23 cellular contexts compared by ENCODE assay signal in the genomic region with DNA sequence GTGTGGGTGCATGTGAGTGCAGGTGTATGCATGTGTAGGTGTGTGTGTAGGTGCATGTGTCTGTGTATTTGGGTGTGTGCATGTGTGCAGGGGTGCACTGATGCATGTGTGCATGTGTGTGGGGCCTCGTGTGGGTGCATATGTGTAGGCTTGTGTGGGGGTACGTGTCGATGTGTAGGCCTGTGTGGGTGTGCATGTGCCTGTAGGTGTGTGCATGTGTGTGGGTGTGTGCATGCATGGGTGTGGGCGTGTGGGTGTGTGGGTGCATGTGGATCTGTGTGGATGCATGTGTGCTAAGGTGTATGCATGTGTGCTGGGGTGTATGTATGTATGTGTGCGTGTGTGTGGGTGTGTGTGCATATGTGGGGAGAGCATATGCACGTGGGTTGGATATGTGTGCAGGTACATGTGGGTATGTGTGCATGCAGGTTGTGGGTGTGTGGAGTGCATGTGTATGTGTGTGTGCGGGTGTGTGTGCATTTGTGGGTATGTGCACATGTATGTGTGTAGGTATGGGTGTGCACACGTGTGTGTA.
DNase-seq lines count a peak whose midpoint lies in the region; TF ChIP-seq lines count a peak whose summit lies in the region.
"Had no signal": no experiment of that assay in that cellular context is flagged by ENCODE, and none has a peak within 500 bp of the region (broad histone marks: within the 10 kb centered on the region; RNA-seq: fewer than 3 reads in every experiment).

No MANE protein-coding gene starts in this region.

- no peaks in the 10 kb centered on the region for H3K9me3 Mint-ChIP-seq in progenitor cell of endocrine pancreas (ENCODE audit: low read depth)
- H3K9me3 Mint-ChIP-seq: activated B cell treated with CpG ODN at 0.5 μM for 24 hours; activated T-helper 17 cell treated with anti-CD3 and anti-CD28 coated beads, Interleukin-2, amount 50 U/mL, for 72 hours; stimulated activated memory B cell treated with anti-CD40 and anti-IgM and Interleukin-4, amounts not matched to agents 10 μg/mL and 1 μg/mL and 100 μg/mL, for 72 hours had no signal

- DNase-seq in progenitor cell of endocrine pancreas (ENCODE audit: low spot score, unreplicated experiment) (no peak), SIG-M5 (lab: John Stamatoyannopoulos, UW) (no peak), NCI-H2196 (lab: John Stamatoyannopoulos, UW; ENCODE audit: unreplicated experiment) (no peak), NAMALWA (ENCODE audit: low spot score) (no peak)
- no peak for DNase-seq in activated naive CD4-positive, alpha-beta T cell (lab: John Stamatoyannopoulos, UW)
- DNase-seq: ACHN; activated B cell treated with CpG ODN at 0.5 μM for 24 hours; activated CD4-positive, alpha-beta T cell treated with anti-CD3 and anti-CD28 coated beads, Interleukin-2, amount 50 U/mL, for 48 hours; activated CD8-positive, alpha-beta memory T cell treated with anti-CD3 and anti-CD28 coated beads, Interleukin-2, amount 50 U/mL, for 48 hours; Calu3; HFFc6; NCI-H1105 treated with DMSO at 0.1 percent for 48 hours; NCI-H2029 treated with DMSO at 0.1 percent for 48 hours; OCI-M1; stimulated activated CD4-positive, alpha-beta T cell treated with anti-CD3 and anti-CD28 coated beads, Interleukin-4, amount 100 ng/mL, for 1 hour; T-helper 9 cell had no signal

- no peak overlapping the region for H3K4me3 Mint-ChIP-seq in progenitor cell of endocrine pancreas (ENCODE audit: low read depth)
- H3K4me3 Mint-ChIP-seq: activated B cell treated with CpG ODN at 0.5 μM for 24 hours; activated T-helper 17 cell treated with anti-CD3 and anti-CD28 coated beads, Interleukin-2, amount 50 U/mL, for 72 hours; HFFc6; stimulated activated memory B cell treated with anti-CD40 and anti-IgM and Interleukin-4, amounts not matched to agents 10 μg/mL and 1 μg/mL and 100 μg/mL, for 72 hours had no signal

- H3K9me3 ChIP-seq in HEK293 (ENCODE audit: control insufficient read depth, insufficient read depth, low read depth, low read length) = no peaks in the 10 kb centered on the region
- H3K9me3 ChIP-seq: thoracic aorta had no signal

- H3K4me1 ChIP-seq in HEK293 (ENCODE audit: control insufficient read depth, insufficient read depth, low read length) = no peaks in the 10 kb centered on the region

- peaks cover 17% of the 10 kb centered on the region for H3K36me3 Mint-ChIP-seq in progenitor cell of endocrine pancreas (ENCODE audit: insufficient read depth)

- H3K27ac ChIP-seq in HEK293 (ENCODE audit: extremely low read depth, low read depth, low read length) = no peak overlapping the region
- peak overlapping the region; percentile 97 for H3K27ac ChIP-seq in cingulate gyrus (ENCODE audit: low read depth, low read length)
- H3K27ac ChIP-seq in layer of hippocampus (ENCODE audit: low read depth, low read length) = peak overlapping the region; percentile 98
- H3K27ac ChIP-seq: BLaER1 treated with 17β-estradiol and CSF1 and Interleukin-3, amounts not matched to agents 10 nM and 100 nM; thoracic aorta had no signal

- no peak for TF ChIP-seq CTCF in HEK293 (tag by site-specific recombination; IDR thresholded peaks at IDR 0.05)
- no peak for TF ChIP-seq CTCF in progenitor cell of endocrine pancreas (IDR thresholded peaks at IDR 0.05; ENCODE audit: unreplicated experiment)

- no peaks in the 10 kb centered on the region for H3K27me3 Mint-ChIP-seq in progenitor cell of endocrine pancreas
- H3K27me3 Mint-ChIP-seq: activated B cell treated with CpG ODN at 0.5 μM for 24 hours; activated T-helper 17 cell treated with anti-CD3 and anti-CD28 coated beads, Interleukin-2, amount 50 U/mL, for 72 hours; stimulated activated memory B cell treated with anti-CD40 and anti-IgM and Interleukin-4, amounts not matched to agents 10 μg/mL and 1 μg/mL and 100 μg/mL, for 72 hours had no signal

- POLR2A ChIA-PET in HEK293 (lab: Yijun Ruan, JAX) = no interaction called here

- H3K36me3 ChIP-seq in HEK293 (ENCODE audit: control insufficient read depth in 2 of 2, insufficient read depth in 1 of 2, low read length in 2 of 2) = peaks cover 0 to 3% of the 10 kb centered on the region in 2 experiments; a peak in 1 of 3 replicates

- H3K4me3 ChIP-seq in HEK293 (ENCODE audit: low read depth, low read length) = no peak overlapping the region
- H3K4me3 ChIP-seq: BLaER1 treated with 17β-estradiol and CSF1 and Interleukin-3, amounts not matched to agents 10 nM and 100 nM; thoracic aorta had no signal

- CTCF ChIA-PET in HEK293 (lab: Yijun Ruan, JAX) = no interaction called here

- H3K27me3 ChIP-seq in layer of hippocampus (ENCODE audit: control insufficient read depth, insufficient read depth, low read length) = no peaks in the 10 kb centered on the region
- H3K27me3 ChIP-seq: BLaER1 treated with 17β-estradiol and CSF1 and Interleukin-3, amounts not matched to agents 10 nM and 100 nM had no signal

- peaks cover 4% of the 10 kb centered on the region for H3K4me1 Mint-ChIP-seq in progenitor cell of endocrine pancreas (ENCODE audit: low read depth)
- H3K4me1 Mint-ChIP-seq: activated B cell treated with CpG ODN at 0.5 μM for 24 hours; stimulated activated memory B cell treated with anti-CD40 and anti-IgM and Interleukin-4, amounts not matched to agents 10 μg/mL and 1 μg/mL and 100 μg/mL, for 72 hours had no signal

- peak overlapping the region; percentile 73 for H3K27ac Mint-ChIP-seq in progenitor cell of endocrine pancreas
- H3K27ac Mint-ChIP-seq: activated B cell treated with CpG ODN at 0.5 μM for 24 hours; activated T-helper 17 cell treated with anti-CD3 and anti-CD28 coated beads, Interleukin-2, amount 50 U/mL, for 72 hours; HFFc6; stimulated activated memory B cell treated with anti-CD40 and anti-IgM and Interleukin-4, amounts not matched to agents 10 μg/mL and 1 μg/mL and 100 μg/mL, for 72 hours had no signal

TF ChIP-seq in HEK293, 187 proteins besides CTCF, POLR2A, EP300 and RAD21 (continues in another document):
- TF ChIP-seq, protein P1, sequence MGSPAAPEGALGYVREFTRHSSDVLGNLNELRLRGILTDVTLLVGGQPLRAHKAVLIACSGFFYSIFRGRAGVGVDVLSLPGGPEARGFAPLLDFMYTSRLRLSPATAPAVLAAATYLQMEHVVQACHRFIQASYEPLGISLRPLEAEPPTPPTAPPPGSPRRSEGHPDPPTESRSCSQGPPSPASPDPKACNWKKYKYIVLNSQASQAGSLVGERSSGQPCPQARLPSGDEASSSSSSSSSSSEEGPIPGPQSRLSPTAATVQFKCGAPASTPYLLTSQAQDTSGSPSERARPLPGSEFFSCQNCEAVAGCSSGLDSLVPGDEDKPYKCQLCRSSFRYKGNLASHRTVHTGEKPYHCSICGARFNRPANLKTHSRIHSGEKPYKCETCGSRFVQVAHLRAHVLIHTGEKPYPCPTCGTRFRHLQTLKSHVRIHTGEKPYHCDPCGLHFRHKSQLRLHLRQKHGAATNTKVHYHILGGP (tag by site-specific recombination; IDR thresholded peaks at IDR 0.05) = no peak
- TF ChIP-seq ZFP3 (tag by site-specific recombination; IDR thresholded peaks at IDR 0.05; ENCODE audit: low read depth) (no peak), ZFHX2 (tag by site-specific recombination; conservative IDR thresholded peaks at IDR 0.05) (peak; percentile 98), ZNF776 (tag by site-specific recombination; IDR thresholded peaks at IDR 0.05; ENCODE audit: borderline replicate concordance) (no peak), EGR2 (tag by site-specific recombination; IDR thresholded peaks at IDR 0.05; ENCODE audit: low read depth) (peak; percentile 98)
- TF ChIP-seq, protein P2, sequence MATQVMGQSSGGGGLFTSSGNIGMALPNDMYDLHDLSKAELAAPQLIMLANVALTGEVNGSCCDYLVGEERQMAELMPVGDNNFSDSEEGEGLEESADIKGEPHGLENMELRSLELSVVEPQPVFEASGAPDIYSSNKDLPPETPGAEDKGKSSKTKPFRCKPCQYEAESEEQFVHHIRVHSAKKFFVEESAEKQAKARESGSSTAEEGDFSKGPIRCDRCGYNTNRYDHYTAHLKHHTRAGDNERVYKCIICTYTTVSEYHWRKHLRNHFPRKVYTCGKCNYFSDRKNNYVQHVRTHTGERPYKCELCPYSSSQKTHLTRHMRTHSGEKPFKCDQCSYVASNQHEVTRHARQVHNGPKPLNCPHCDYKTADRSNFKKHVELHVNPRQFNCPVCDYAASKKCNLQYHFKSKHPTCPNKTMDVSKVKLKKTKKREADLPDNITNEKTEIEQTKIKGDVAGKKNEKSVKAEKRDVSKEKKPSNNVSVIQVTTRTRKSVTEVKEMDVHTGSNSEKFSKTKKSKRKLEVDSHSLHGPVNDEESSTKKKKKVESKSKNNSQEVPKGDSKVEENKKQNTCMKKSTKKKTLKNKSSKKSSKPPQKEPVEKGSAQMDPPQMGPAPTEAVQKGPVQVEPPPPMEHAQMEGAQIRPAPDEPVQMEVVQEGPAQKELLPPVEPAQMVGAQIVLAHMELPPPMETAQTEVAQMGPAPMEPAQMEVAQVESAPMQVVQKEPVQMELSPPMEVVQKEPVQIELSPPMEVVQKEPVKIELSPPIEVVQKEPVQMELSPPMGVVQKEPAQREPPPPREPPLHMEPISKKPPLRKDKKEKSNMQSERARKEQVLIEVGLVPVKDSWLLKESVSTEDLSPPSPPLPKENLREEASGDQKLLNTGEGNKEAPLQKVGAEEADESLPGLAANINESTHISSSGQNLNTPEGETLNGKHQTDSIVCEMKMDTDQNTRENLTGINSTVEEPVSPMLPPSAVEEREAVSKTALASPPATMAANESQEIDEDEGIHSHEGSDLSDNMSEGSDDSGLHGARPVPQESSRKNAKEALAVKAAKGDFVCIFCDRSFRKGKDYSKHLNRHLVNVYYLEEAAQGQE (tag by site-specific recombination; IDR thresholded peaks at IDR 0.05) = no peak
- TF ChIP-seq, protein P3, sequence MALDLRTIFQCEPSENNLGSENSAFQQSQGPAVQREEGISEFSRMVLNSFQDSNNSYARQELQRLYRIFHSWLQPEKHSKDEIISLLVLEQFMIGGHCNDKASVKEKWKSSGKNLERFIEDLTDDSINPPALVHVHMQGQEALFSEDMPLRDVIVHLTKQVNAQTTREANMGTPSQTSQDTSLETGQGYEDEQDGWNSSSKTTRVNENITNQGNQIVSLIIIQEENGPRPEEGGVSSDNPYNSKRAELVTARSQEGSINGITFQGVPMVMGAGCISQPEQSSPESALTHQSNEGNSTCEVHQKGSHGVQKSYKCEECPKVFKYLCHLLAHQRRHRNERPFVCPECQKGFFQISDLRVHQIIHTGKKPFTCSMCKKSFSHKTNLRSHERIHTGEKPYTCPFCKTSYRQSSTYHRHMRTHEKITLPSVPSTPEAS (tag by site-specific recombination; IDR thresholded peaks at IDR 0.05) = peak; percentile 81
